ENCODE assay signal across 1 cellular context in the genomic region with DNA sequence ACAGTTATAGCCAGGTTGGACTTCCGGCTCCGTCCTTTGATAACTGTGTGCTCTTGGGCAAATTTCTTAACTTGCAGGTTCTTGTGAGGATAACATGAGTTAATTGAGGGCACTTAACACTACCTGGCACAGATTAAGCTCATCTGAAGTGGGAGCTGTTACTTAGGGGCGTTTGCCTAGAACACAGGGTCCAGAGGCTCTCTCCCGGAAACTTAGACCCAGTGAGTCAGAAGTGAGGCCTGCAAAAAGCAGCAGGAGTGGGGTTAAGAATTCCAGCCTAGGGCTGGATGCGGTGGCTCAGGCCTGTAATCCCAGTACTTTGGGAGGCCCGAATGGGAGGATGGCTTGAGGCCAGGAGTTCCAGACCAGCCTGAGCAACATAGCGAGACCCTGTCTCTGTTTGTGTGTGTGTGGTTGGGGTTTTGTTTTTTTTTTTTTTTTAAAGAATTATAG.
A peak's percentile ranks its signal among the peaks of the same experiment; 100 is the strongest.
TF ChIP-seq lines count a peak whose summit lies in the region.

No MANE protein-coding gene starts in this region.

TF ChIP-seq in HepG2, 621 proteins besides CTCF, POLR2A, EP300 and RAD21 (continued from another document and continues in another):
- TF ChIP-seq KIAA2018 (CRISPR knock-in tag; IDR thresholded peaks at IDR 0.05; ENCODE audit: borderline replicate concordance) = no peak
- no peak for TF ChIP-seq RBM22 (optimal IDR thresholded peaks at IDR 0.05; ENCODE audit: low read length)
- no peak for TF ChIP-seq JDP2 (CRISPR knock-in tag; IDR thresholded peaks at IDR 0.05; ENCODE audit: borderline replicate concordance)
- no peak for TF ChIP-seq ZFP37 (CRISPR knock-in tag; IDR thresholded peaks at IDR 0.05; ENCODE audit: borderline replicate concordance)
- no peak for TF ChIP-seq PTBP1 (IDR thresholded peaks at IDR 0.05; ENCODE audit: low read depth, low read length, poor library complexity, severe bottlenecking)
- TF ChIP-seq SAP130 (CRISPR knock-in tag; IDR thresholded peaks at IDR 0.05; ENCODE audit: low read depth) = no peak; the same call in 1 of the 2 replicates
- TF ChIP-seq NCOA1 (CRISPR knock-in tag; IDR thresholded peaks at IDR 0.05) = no peak
- no peak for TF ChIP-seq PCBP1 (IDR thresholded peaks at IDR 0.05; ENCODE audit: borderline replicate concordance, low read depth, low read length)
- TF ChIP-seq, protein P1, sequence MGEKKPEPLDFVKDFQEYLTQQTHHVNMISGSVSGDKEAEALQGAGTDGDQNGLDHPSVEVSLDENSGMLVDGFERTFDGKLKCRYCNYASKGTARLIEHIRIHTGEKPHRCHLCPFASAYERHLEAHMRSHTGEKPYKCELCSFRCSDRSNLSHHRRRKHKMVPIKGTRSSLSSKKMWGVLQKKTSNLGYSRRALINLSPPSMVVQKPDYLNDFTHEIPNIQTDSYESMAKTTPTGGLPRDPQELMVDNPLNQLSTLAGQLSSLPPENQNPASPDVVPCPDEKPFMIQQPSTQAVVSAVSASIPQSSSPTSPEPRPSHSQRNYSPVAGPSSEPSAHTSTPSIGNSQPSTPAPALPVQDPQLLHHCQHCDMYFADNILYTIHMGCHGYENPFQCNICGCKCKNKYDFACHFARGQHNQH (CRISPR knock-in tag; IDR thresholded peaks at IDR 0.05) = peak; percentile 17; the same call in 1 of the 2 replicates
- no peak for TF ChIP-seq ARHGAP35 (CRISPR knock-in tag; IDR thresholded peaks at IDR 0.05; ENCODE audit: borderline replicate concordance)
- no peak for TF ChIP-seq THYN1 (CRISPR knock-in tag; IDR thresholded peaks at IDR 0.05; ENCODE audit: borderline replicate concordance, low read depth)
- no peak for TF ChIP-seq DBP (CRISPR knock-in tag; IDR thresholded peaks at IDR 0.05; ENCODE audit: not compliant biosample characterization)
- no peak for TF ChIP-seq DPF2 (CRISPR knock-in tag; IDR thresholded peaks at IDR 0.05; ENCODE audit: borderline replicate concordance, low read depth)
- TF ChIP-seq EEA1 (CRISPR knock-in tag; IDR thresholded peaks at IDR 0.05; ENCODE audit: borderline replicate concordance) = no peak
- TF ChIP-seq HNF4G (IDR thresholded peaks at IDR 0.05; ENCODE audit: borderline replicate concordance, low read depth, low read length) = 0 out of 2 replicates have a peak, but pooled peaks have one; percentile 1
- TF ChIP-seq HNF4G (CRISPR knock-in tag; IDR thresholded peaks at IDR 0.05; ENCODE audit: borderline replicate concordance, low read depth) = no peak
- TF ChIP-seq, protein P2, sequence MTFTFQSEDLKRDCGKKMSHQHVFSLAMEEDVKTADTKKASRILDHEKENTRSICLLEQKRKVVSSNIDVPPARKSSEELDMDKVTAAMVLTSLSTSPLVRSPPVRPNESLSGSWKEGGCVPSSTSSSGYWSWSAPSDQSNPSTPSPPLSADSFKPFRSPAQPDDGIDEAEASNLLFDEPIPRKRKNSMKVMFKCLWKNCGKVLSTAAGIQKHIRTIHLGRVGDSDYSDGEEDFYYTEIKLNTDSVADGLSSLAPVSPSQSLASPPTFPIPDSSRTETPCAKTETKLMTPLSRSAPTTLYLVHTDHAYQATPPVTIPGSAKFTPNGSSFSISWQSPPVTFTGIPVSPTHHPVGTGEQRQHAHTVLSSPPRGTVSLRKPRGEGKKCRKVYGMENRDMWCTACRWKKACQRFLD (CRISPR knock-in tag; IDR thresholded peaks at IDR 0.05; ENCODE audit: borderline replicate concordance) = no peak
- no peak for TF ChIP-seq AKNA (CRISPR knock-in tag; IDR thresholded peaks at IDR 0.05; ENCODE audit: borderline replicate concordance)
- no peak for TF ChIP-seq ZNF256 (CRISPR knock-in tag; conservative IDR thresholded peaks at IDR 0.05)
- TF ChIP-seq ZBTB40 (IDR thresholded peaks at IDR 0.05) = no peak
- no peak for TF ChIP-seq ZBTB40 (CRISPR knock-in tag; IDR thresholded peaks at IDR 0.05)
- no peak for TF ChIP-seq ADNP (CRISPR knock-in tag; IDR thresholded peaks at IDR 0.05)
